Comparison of ENCODE assay signal across 14 cellular contexts in the genomic region with DNA sequence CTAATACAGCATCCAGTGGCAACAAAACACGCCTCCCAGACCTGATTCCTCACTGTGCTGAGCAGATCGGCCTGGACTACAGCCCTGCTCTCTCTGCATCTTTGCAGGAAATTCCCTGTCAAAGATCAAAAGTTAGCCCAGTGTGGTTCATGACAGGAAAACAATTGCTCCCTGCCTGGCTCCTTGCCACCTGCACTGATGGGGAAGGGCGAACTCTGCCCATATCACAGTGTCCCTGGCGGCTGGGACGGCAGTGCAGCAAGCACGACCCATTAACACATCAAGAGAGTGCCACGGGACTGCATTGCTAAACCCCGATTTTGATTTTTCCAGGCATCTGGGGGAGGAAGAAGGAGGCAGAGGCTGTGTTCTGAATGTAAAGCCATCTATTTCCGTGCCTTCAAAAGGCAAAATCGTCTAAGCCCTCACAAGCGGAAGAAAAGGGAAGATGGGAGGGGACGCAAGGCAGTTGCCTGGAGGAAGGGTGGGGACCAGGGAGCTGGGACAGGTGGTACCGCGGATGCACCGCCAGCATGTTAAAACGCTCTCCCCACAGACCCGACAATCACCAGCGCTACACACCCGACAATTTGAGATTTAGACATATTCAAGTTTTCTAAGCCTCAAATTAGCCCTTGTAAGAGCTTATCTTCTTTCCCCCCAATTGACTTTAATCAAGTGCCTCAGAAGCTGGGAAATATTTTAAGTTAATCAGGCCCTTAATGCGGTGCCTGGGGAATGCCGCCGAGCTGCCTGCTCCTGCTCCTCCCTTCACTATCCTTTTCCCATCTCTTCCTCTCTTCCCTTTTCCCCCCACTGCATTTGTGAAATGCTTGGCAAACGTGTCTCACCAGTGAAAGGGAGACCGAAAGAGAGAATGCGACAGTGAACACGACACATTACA.
DNase-seq lines count a peak whose midpoint lies in the region; ATAC-seq and TF ChIP-seq lines count a peak whose summit lies in the region.
"Had no signal": no experiment of that assay in that cellular context is flagged by ENCODE, and none has a peak within 500 bp of the region (broad histone marks: within the 10 kb centered on the region; RNA-seq: fewer than 3 reads in every experiment).

No MANE protein-coding gene starts in this region.

- H3K4me3 ChIP-seq in BE2C (ENCODE audit: low read depth, low read length) = peak overlapping the region; percentile 50
- no peak overlapping the region for H3K4me3 ChIP-seq in fibroblast of lung (replicated peaks in 1 of 4; ENCODE audit: control extremely low read depth in 1 of 4, insufficient read depth in 1 of 4, low read depth in 3 of 4, low read length in 4 of 4)
- H3K4me3 ChIP-seq: pancreas had no signal

- peak; percentile 78 for DNase-seq in BE2C
- peak; percentile 90 for DNase-seq in NCI-H524 treated with DMSO at 0.1 percent for 48 hours (lab: John Stamatoyannopoulos, UW)
- peak in 1 of 2 donors; percentile 17 for DNase-seq in fibroblast of lung (ENCODE audit: low read depth in 2 of 2)
- peak in 1 of 2 experiments; percentile 42 for DNase-seq in mesothelial cell of epicardium (ENCODE audit: low spot score in 2 of 2, unreplicated experiment in 2 of 2)
- DNase-seq in NK-92 treated with Interleukin-12 subunit alpha and Interleukin-12 subunit beta, amount 100 ng/mL, for 24 hours (lab: John Stamatoyannopoulos, UW) = no peak
- no peak for DNase-seq in activated CD8-positive, alpha-beta T cell treated with anti-CD3 and anti-CD28 coated beads, Interleukin-2, amount 10 ng/mL, durations not matched to agents 7 days and 5 days
- DNase-seq: activated B cell treated with CpG ODN at 0.5 μM for 24 hours; activated T-cell treated with anti-CD3 and anti-CD28 coated beads, Interleukin-2, amount 50 U/mL, for 4 hours; GF-D8; NCI-H2081 treated with DMSO at 0.1 percent for 48 hours; pancreas; RPMI8226 had no signal

- H3K4me3 Mint-ChIP-seq in mesothelial cell of epicardium = no peak overlapping the region
- H3K4me3 Mint-ChIP-seq in activated CD8-positive, alpha-beta T cell treated with anti-CD3 and anti-CD28 coated beads, Interleukin-2, amount 10 ng/mL, durations not matched to agents 7 days and 5 days = no peak overlapping the region
- H3K4me3 Mint-ChIP-seq: activated B cell treated with CpG ODN at 0.5 μM for 24 hours; activated T-cell treated with anti-CD3 and anti-CD28 coated beads, Interleukin-2, amount 50 U/mL, for 4 hours had no signal

- H3K27ac Mint-ChIP-seq in mesothelial cell of epicardium = peak overlapping the region; percentile 35
- no peak overlapping the region for H3K27ac Mint-ChIP-seq in activated CD8-positive, alpha-beta T cell treated with anti-CD3 and anti-CD28 coated beads, Interleukin-2, amount 10 ng/mL, durations not matched to agents 7 days and 5 days
- H3K27ac Mint-ChIP-seq: activated B cell treated with CpG ODN at 0.5 μM for 24 hours had no signal

- H3K4me1 ChIP-seq in BE2C = no peaks in the 10 kb centered on the region; the same call in none of the 2 replicates
- peaks cover 30% of the 10 kb centered on the region for H3K4me1 ChIP-seq in fibroblast of lung (ENCODE audit: control insufficient read depth, extremely low read depth, insufficient read depth, low read length)
- H3K4me1 ChIP-seq: pancreas had no signal

- H3K27me3 ChIP-seq in BE2C (peaks cover 12% of the 10 kb centered on the region), fibroblast of lung (ENCODE audit: control insufficient read depth, insufficient read depth, low read length) (no peaks in the 10 kb centered on the region)

- no peak overlapping the region for H3K27ac ChIP-seq in fibroblast of lung (ENCODE audit: insufficient read depth, low read length)
- H3K27ac ChIP-seq: pancreas had no signal

- H3K36me3 ChIP-seq in BE2C (no peaks in the 10 kb centered on the region), fibroblast of lung (ENCODE audit: control insufficient read depth, insufficient read depth, low read length) (no peaks in the 10 kb centered on the region)
- H3K36me3 ChIP-seq: pancreas had no signal

- no peaks in the 10 kb centered on the region for H3K36me3 Mint-ChIP-seq in mesothelial cell of epicardium
- H3K36me3 Mint-ChIP-seq in activated CD8-positive, alpha-beta T cell treated with anti-CD3 and anti-CD28 coated beads, Interleukin-2, amount 10 ng/mL, durations not matched to agents 7 days and 5 days (ENCODE audit: low read depth) = no peaks in the 10 kb centered on the region

- H3K9me3 ChIP-seq in BE2C (no peaks in the 10 kb centered on the region), fibroblast of lung (ENCODE audit: control insufficient read depth, insufficient read depth, low read depth, low read length) (no peaks in the 10 kb centered on the region)
- H3K9me3 ChIP-seq: pancreas had no signal

- no peaks in the 10 kb centered on the region for H3K79me2 ChIP-seq in fibroblast of lung (ENCODE audit: control insufficient read depth, insufficient read depth, low read length)

- no peaks in the 10 kb centered on the region for H4K20me1 ChIP-seq in fibroblast of lung (ENCODE audit: control insufficient read depth, extremely low read depth, insufficient read depth, low read length)

- no peaks in the 10 kb centered on the region for H3K9me3 Mint-ChIP-seq in mesothelial cell of epicardium
- no peaks in the 10 kb centered on the region for H3K9me3 Mint-ChIP-seq in activated CD8-positive, alpha-beta T cell treated with anti-CD3 and anti-CD28 coated beads, Interleukin-2, amount 10 ng/mL, durations not matched to agents 7 days and 5 days (ENCODE audit: insufficient read depth)
- H3K9me3 Mint-ChIP-seq: activated B cell treated with CpG ODN at 0.5 μM for 24 hours; activated T-cell treated with anti-CD3 and anti-CD28 coated beads, Interleukin-2, amount 50 U/mL, for 4 hours had no signal

- CTCF ChIA-PET in activated CD8-positive, alpha-beta T cell treated with anti-CD3 and anti-CD28 coated beads, Interleukin-2, amount 10 ng/mL, durations not matched to agents 7 days and 5 days (lab: Charles Lee) = no interaction called here

- peaks cover 64% of the 10 kb centered on the region for H3K27me3 Mint-ChIP-seq in mesothelial cell of epicardium (ENCODE audit: low read depth)
- peaks cover 28% of the 10 kb centered on the region for H3K27me3 Mint-ChIP-seq in activated CD8-positive, alpha-beta T cell treated with anti-CD3 and anti-CD28 coated beads, Interleukin-2, amount 10 ng/mL, durations not matched to agents 7 days and 5 days (ENCODE audit: low read depth)

- peak overlapping the region; percentile 62 for H2AFZ ChIP-seq in fibroblast of lung (ENCODE audit: low read length)

- peak overlapping the region; percentile 3 for H3K4me2 ChIP-seq in fibroblast of lung (ENCODE audit: extremely low read depth, insufficient read depth, low read length)

- ATAC-seq in GM18909 (IDR thresholded peaks at IDR 0.05; ENCODE audit: poor library complexity, unreplicated experiment) (no peak), HG02610 (IDR thresholded peaks at IDR 0.05; ENCODE audit: unreplicated experiment) (no peak)
- ATAC-seq in activated CD8-positive, alpha-beta T cell treated with anti-CD3 and anti-CD28 coated beads, Interleukin-2, amount 10 ng/mL, durations not matched to agents 7 days and 5 days = no peak
- ATAC-seq: activated T-cell treated with anti-CD3 and anti-CD28 coated beads, Interleukin-2, amount 50 U/mL, for 4 hours had no signal

- H3K4me1 Mint-ChIP-seq in mesothelial cell of epicardium = peaks cover 27% of the 10 kb centered on the region
- H3K4me1 Mint-ChIP-seq in activated CD8-positive, alpha-beta T cell treated with anti-CD3 and anti-CD28 coated beads, Interleukin-2, amount 10 ng/mL, durations not matched to agents 7 days and 5 days (ENCODE audit: low read depth) = no peaks in the 10 kb centered on the region
- H3K4me1 Mint-ChIP-seq: activated B cell treated with CpG ODN at 0.5 μM for 24 hours had no signal

- no peak overlapping the region for H3K9ac ChIP-seq in fibroblast of lung (ENCODE audit: insufficient read depth, low read length)

- peak; percentile 60 for TF ChIP-seq CTCF in BE2C (IDR thresholded peaks at IDR 0.05; ENCODE audit: low read depth, low read length)
- TF ChIP-seq CTCF in fibroblast of lung (conservative IDR thresholded peaks at IDR 0.05 in 1 of 2, IDR thresholded peaks at IDR 0.05 in 1 of 2; ENCODE audit: low read depth in 1 of 2, low read length in 2 of 2) = peak in 1 of 2 donors; percentile 27
- no peak for TF ChIP-seq CTCF in mesothelial cell of epicardium (IDR thresholded peaks at IDR 0.05; ENCODE audit: unreplicated experiment)

- POLR2A ChIA-PET in activated CD8-positive, alpha-beta T cell treated with anti-CD3 and anti-CD28 coated beads, Interleukin-2, amount 10 ng/mL, durations not matched to agents 7 days and 5 days (lab: Charles Lee) = no interaction called here

Comparison
In these comparisons a context has a peak if more than half of its experiments do, and no peak if none do; other contexts are left out.
1. DNase-seq: peak in BE2C (single experiment) and NCI-H524 treated with DMSO at 0.1 percent for 48 hours (single experiment); none in NK-92 treated with Interleukin-12 subunit alpha and Interleukin-12 subunit beta, amount 100 ng/mL, for 24 hours (single experiment) and activated CD8-positive, alpha-beta T cell treated with anti-CD3 and anti-CD28 coated beads, Interleukin-2, amount 10 ng/mL, durations not matched to agents 7 days and 5 days (single experiment).